ENCODE assay signal across 1 cellular context in genomic region chr20:5154543-5154925, GRCh38.
TF ChIP-seq lines count a peak whose summit lies in the region.

No MANE protein-coding gene starts in this region.

TF ChIP-seq in IMR-90, 13 proteins besides CTCF, POLR2A, EP300 and RAD21:
- TF ChIP-seq CEBPB (IDR thresholded peaks at IDR 0.05; ENCODE audit: low read depth, low read length): no peak
- TF ChIP-seq CHD1 (IDR thresholded peaks at IDR 0.05; ENCODE audit: low read depth, low read length): no peak
- no peak for TF ChIP-seq NFE2L2 (IDR thresholded peaks at IDR 0.05; ENCODE audit: low read depth, low read length)
- TF ChIP-seq RCOR1 (IDR thresholded peaks at IDR 0.05; ENCODE audit: insufficient replicate concordance, low read length): no peak
- TF ChIP-seq FOS (IDR thresholded peaks at IDR 0.05; ENCODE audit: low read depth, low read length): no peak
- no peak for TF ChIP-seq MAZ (IDR thresholded peaks at IDR 0.05; ENCODE audit: borderline replicate concordance, low read depth, low read length)
- no peak for TF ChIP-seq MXI1 (IDR thresholded peaks at IDR 0.05; ENCODE audit: borderline replicate concordance, low read depth, low read length)
- no peak for TF ChIP-seq MAFK (IDR thresholded peaks at IDR 0.05; ENCODE audit: low read depth, low read length)
